17 cellular contexts compared by ENCODE assay signal in the genomic region with DNA sequence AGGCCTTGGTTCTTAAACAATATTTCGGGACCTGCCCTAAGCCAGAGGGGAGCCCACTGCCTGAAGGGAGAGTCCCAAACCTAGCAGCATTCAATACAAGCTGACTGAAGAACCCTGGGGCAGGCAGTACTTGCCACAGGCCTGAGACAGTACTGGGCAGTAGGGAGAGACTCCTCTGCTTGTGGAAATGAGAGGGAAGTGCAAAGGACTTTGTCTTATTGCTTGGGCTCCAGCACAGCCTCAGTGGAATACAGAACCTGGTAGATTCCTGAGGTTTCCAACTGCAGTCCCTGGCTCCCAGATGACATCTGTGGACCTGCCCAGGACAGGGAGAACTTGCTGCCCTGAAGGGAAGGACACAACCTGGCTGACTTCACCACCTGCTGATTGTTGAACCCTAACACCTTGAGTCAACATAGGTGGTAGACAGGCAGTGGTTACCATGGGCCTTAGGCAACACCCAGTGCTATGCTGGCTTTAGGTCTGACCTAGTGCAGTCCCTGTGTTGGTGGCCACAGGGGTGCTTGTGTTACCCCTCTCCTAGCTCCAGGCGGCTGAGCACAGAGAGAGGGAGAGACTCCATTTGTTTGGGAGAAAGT. TPM values are rescaled to one million over a fixed set of nuclear protein-coding genes. Genes with fewer than 3 reads are reported as not detected.
DNase-seq lines count a peak whose midpoint lies in the region; ATAC-seq, FAIRE-seq and TF ChIP-seq lines count a peak whose summit lies in the region.
"Had no signal": no experiment of that assay in that cellular context is flagged by ENCODE, and none has a peak within 500 bp of the region (broad histone marks: within the 10 kb centered on the region; RNA-seq: fewer than 3 reads in every experiment).

No MANE protein-coding gene starts in this region.

- dilution Hi-C loops in endothelial cell of umbilical vein (cut with MboI; ENCODE audit: extremely low pct_ligation_motif_present, low sequenced_read_pairs), result no loop called here

- H3K9me2 ChIP-seq in Loucy (replicated peaks; ENCODE audit: low read depth, low read length), result no peaks in the 10 kb centered on the region

- H3K36me3 Mint-ChIP-seq in Caco-2 (ENCODE audit: insufficient read depth, unreplicated experiment) (no peaks in the 10 kb centered on the region), nephron progenitor cell (ENCODE audit: low read depth) (peaks cover 10% of the 10 kb centered on the region)
- peaks cover 17% of the 10 kb centered on the region for H3K36me3 Mint-ChIP-seq in activated naive CD4-positive, alpha-beta T cell treated with anti-CD3 and anti-CD28 coated beads, Interleukin-2, amount 10 ng/mL, durations not matched to agents 7 days and 5 days

- H3K27ac Mint-ChIP-seq in Caco-2 (ENCODE audit: unreplicated experiment) (peak overlapping the region; percentile 94), nephron progenitor cell (peak overlapping the region; percentile 73)
- no peak overlapping the region for H3K27ac Mint-ChIP-seq in activated naive CD4-positive, alpha-beta T cell treated with anti-CD3 and anti-CD28 coated beads, Interleukin-2, amount 10 ng/mL, durations not matched to agents 7 days and 5 days
- H3K27ac Mint-ChIP-seq: activated CD4-positive, alpha-beta T cell treated with anti-CD3 and anti-CD28 coated beads, Interleukin-2, amount 10 ng/mL, durations not matched to agents 7 days and 5 days; activated naive CD4-positive, alpha-beta T cell treated with anti-CD3 and anti-CD28 coated beads for 36 hours; stimulated activated naive CD8-positive, alpha-beta T cell treated with anti-CD3 and anti-CD28 coated beads, Interleukin-15, Interleukin-2, amounts not matched to agents 100 ng/mL and 50 ng/mL, for 24 hours had no signal

- ATAC-seq in right cardiac atrium, result no peak

- intact Hi-C loops in Caco-2 (cut with micrococcal nuclease; ENCODE audit: unreplicated experiment) (no loop called here), endothelial cell of umbilical vein (cut with micrococcal nuclease) (loop anchor here (2.0 kb wide), 1 partner anchor 74 kb away; no protein-coding TSS in a partner anchor), right cardiac atrium (cut with DNase I) (no loop called here)

- DNase-seq in Caco-2 (peak in 1 of 2 experiments; percentile 35), endothelial cell of umbilical vein (ENCODE audit: low read depth, low spot score) (no peak), nephron progenitor cell (no peak), right cardiac atrium (no peak), NCI-H1436 (lab: John Stamatoyannopoulos, UW) (no peak)
- DNase-seq in activated naive CD4-positive, alpha-beta T cell treated with anti-CD3 and anti-CD28 coated beads, Interleukin-2, amount 10 ng/mL, durations not matched to agents 7 days and 5 days, result no peak
- DNase-seq in central memory CD4-positive, alpha-beta T cell, result no peak
- DNase-seq: activated CD4-positive, alpha-beta T cell treated with anti-CD3 and anti-CD28 coated beads, Interleukin-2, amount 10 ng/mL, durations not matched to agents 7 days and 5 days; activated naive CD4-positive, alpha-beta T cell treated with anti-CD3 and anti-CD28 coated beads for 36 hours; activated T-cell treated with anti-CD3 and anti-CD28 coated beads for 4 hours; NCI-H1930; NCI-H510A had no signal

- FAIRE-seq in endothelial cell of umbilical vein (lab: Jason Lieb, UNC), result no peak
- FAIRE-seq: GM12878 had no signal

- H3K9me1 ChIP-seq in endothelial cell of umbilical vein (replicated peaks; ENCODE audit: control insufficient read depth, extremely low read depth, insufficient read depth, low read length), result no peaks in the 10 kb centered on the region

- BruUV-seq in Caco-2 (replicated peaks; lab: Mats Ljungman, UMichigan) (no TSS peak), endothelial cell of umbilical vein (replicated peaks; lab: Mats Ljungman, UMichigan) (no TSS peak)

- H3K4me3 ChIP-seq in Caco-2 (ENCODE audit: low read depth, low read length) (no peak overlapping the region), Loucy (ENCODE audit: low read length, poor library complexity, severe bottlenecking) (no peak overlapping the region), endothelial cell of umbilical vein (replicated peaks in 1 of 3; ENCODE audit: insufficient read depth in 1 of 3, low read depth in 1 of 3, low read length in 3 of 3) (no peak overlapping the region), right cardiac atrium (ENCODE audit: low read length) (no peak overlapping the region)
- H3K4me3 ChIP-seq: GM12878, MG63, prostate gland had no signal

- H3K9ac ChIP-seq in Loucy (ENCODE audit: low read depth, low read length, poor library complexity, severe bottlenecking) (no peak overlapping the region), endothelial cell of umbilical vein (replicated peaks; ENCODE audit: extremely low read depth, insufficient read depth, low read length) (no peak overlapping the region)

- no peaks in the 10 kb centered on the region for H3F3A ChIP-seq in Loucy (ENCODE audit: low read depth)

- H3K27me3 Mint-ChIP-seq in Caco-2 (ENCODE audit: insufficient read depth, unreplicated experiment) (no peaks in the 10 kb centered on the region), nephron progenitor cell (ENCODE audit: low read depth, poor library complexity) (peaks cover 9% of the 10 kb centered on the region)
- H3K27me3 Mint-ChIP-seq in activated naive CD4-positive, alpha-beta T cell treated with anti-CD3 and anti-CD28 coated beads, Interleukin-2, amount 10 ng/mL, durations not matched to agents 7 days and 5 days, result peaks cover 19% of the 10 kb centered on the region

- H3K4me1 Mint-ChIP-seq in Caco-2 (ENCODE audit: low read depth, unreplicated experiment), result peaks cover 23% of the 10 kb centered on the region
- peaks cover 12% of the 10 kb centered on the region for H3K4me1 Mint-ChIP-seq in nephron progenitor cell
- H3K4me1 Mint-ChIP-seq in activated naive CD4-positive, alpha-beta T cell treated with anti-CD3 and anti-CD28 coated beads, Interleukin-2, amount 10 ng/mL, durations not matched to agents 7 days and 5 days, result peaks cover 20% of the 10 kb centered on the region

- H3K4me2 ChIP-seq in Loucy (ENCODE audit: low read depth, low read length, poor library complexity, severe bottlenecking), result no peak overlapping the region
- no peak overlapping the region for H3K4me2 ChIP-seq in endothelial cell of umbilical vein (ENCODE audit: insufficient read depth, low read length)

- peaks cover 12% of the 10 kb centered on the region for H3K9me3 Mint-ChIP-seq in Caco-2 (ENCODE audit: unreplicated experiment)
- H3K9me3 Mint-ChIP-seq in nephron progenitor cell, result peaks cover 29% of the 10 kb centered on the region
- peaks cover 8% of the 10 kb centered on the region for H3K9me3 Mint-ChIP-seq in activated naive CD4-positive, alpha-beta T cell treated with anti-CD3 and anti-CD28 coated beads, Interleukin-2, amount 10 ng/mL, durations not matched to agents 7 days and 5 days
- H3K9me3 Mint-ChIP-seq: stimulated activated naive CD8-positive, alpha-beta T cell treated with anti-CD3 and anti-CD28 coated beads, Interleukin-15, Interleukin-2, amounts not matched to agents 100 ng/mL and 50 ng/mL, for 24 hours had no signal

- peak overlapping the region; percentile 48; the same call in 1 of the 2 replicates for H2AFZ ChIP-seq in Loucy (ENCODE audit: low read length)
- peak overlapping the region; percentile 10 for H2AFZ ChIP-seq in endothelial cell of umbilical vein (ENCODE audit: low read depth, low read length)

- H3K9me3 ChIP-seq in Caco-2 (0 out of 2 replicates have a peak, but pooled peaks cover 4% of the 10 kb centered on the region), Loucy (ENCODE audit: insufficient read depth, low read depth, low read length) (no peaks in the 10 kb centered on the region), endothelial cell of umbilical vein (replicated peaks; ENCODE audit: control insufficient read depth, insufficient read depth, low read length) (no peaks in the 10 kb centered on the region), right cardiac atrium (ENCODE audit: control insufficient read depth, low read length) (no peaks in the 10 kb centered on the region)
- H3K9me3 ChIP-seq: MG63, prostate gland had no signal

- TF ChIP-seq POLR2A in endothelial cell of umbilical vein (IDR thresholded peaks at IDR 0.05; ENCODE audit: low read depth, low read length), result no peak

- WGBS in right cardiac atrium, result 72% methylated on average over 2 of the region's 2 CpGs

- H4K20me1 ChIP-seq in Loucy (ENCODE audit: insufficient read depth, low read length, poor library complexity, severe bottlenecking) (no peaks in the 10 kb centered on the region), endothelial cell of umbilical vein (replicated peaks; ENCODE audit: control insufficient read depth, extremely low read depth, insufficient read depth, low read length) (no peaks in the 10 kb centered on the region)

- CTCF ChIA-PET in Caco-2 (lab: Charles Lee), result no interaction called here
- CTCF ChIA-PET in endothelial cell of umbilical vein (lab: Charles Lee), result interaction anchor here (0.8 to 2.3 kb wide), 3 partner anchors 20 to 146 kb away, joined by 3 to 7 read pairs (median 5); no protein-coding TSS in a partner anchor
- CTCF ChIA-PET in activated naive CD4-positive, alpha-beta T cell treated with anti-CD3 and anti-CD28 coated beads, Interleukin-2, amount 10 ng/mL, durations not matched to agents 7 days and 5 days (lab: Charles Lee), result interaction anchor here (1.3 kb wide), 1 partner anchor 33 kb away, joined by 3 read pairs; no protein-coding TSS in a partner anchor

- TF ChIP-seq CTCF in Caco-2 (IDR thresholded peaks at IDR 0.05; ENCODE audit: insufficient read depth in 1 of 2, low read depth in 1 of 2, low read length in 1 of 2, severe bottlenecking in 1 of 2, unreplicated experiment in 1 of 2) (no peak), Loucy (conservative IDR thresholded peaks at IDR 0.05; ENCODE audit: low read length) (no peak), endothelial cell of umbilical vein (IDR thresholded peaks at IDR 0.05; ENCODE audit: extremely low read depth in 1 of 2, insufficient read depth in 1 of 2, low read depth in 1 of 2, low read length in 2 of 2) (no peak), nephron progenitor cell (IDR thresholded peaks at IDR 0.05) (no peak)

- H3K4me1 ChIP-seq in Caco-2, result peaks cover 19% of the 10 kb centered on the region
- H3K4me1 ChIP-seq in Loucy (ENCODE audit: insufficient read depth, low read length, poor library complexity, severe bottlenecking), result peaks cover 11% of the 10 kb centered on the region
- peaks cover 2% of the 10 kb centered on the region for H3K4me1 ChIP-seq in endothelial cell of umbilical vein (ENCODE audit: control insufficient read depth, extremely low read depth, insufficient read depth, low read length)
- H3K4me1 ChIP-seq in right cardiac atrium (ENCODE audit: control insufficient read depth, insufficient read depth, low read length), result no peaks in the 10 kb centered on the region
- H3K4me1 ChIP-seq: prostate gland had no signal

- no peaks in the 10 kb centered on the region for H3K36me3 ChIP-seq in Caco-2 (ENCODE audit: control insufficient read depth, insufficient read depth, low read length)
- H3K36me3 ChIP-seq in Loucy (ENCODE audit: insufficient read depth, low read length), result no peaks in the 10 kb centered on the region
- H3K36me3 ChIP-seq in endothelial cell of umbilical vein (ENCODE audit: control insufficient read depth in 2 of 2, extremely low read depth in 1 of 2, insufficient read depth in 2 of 2, low read length in 2 of 2), result no peaks in the 10 kb centered on the region
- H3K36me3 ChIP-seq: MG63, prostate gland had no signal

- H3K4me3 Mint-ChIP-seq in Caco-2 (ENCODE audit: unreplicated experiment) (no peak overlapping the region), nephron progenitor cell (no peak overlapping the region)
- no peak overlapping the region for H3K4me3 Mint-ChIP-seq in activated naive CD4-positive, alpha-beta T cell treated with anti-CD3 and anti-CD28 coated beads, Interleukin-2, amount 10 ng/mL, durations not matched to agents 7 days and 5 days
- H3K4me3 Mint-ChIP-seq: activated CD4-positive, alpha-beta T cell treated with anti-CD3 and anti-CD28 coated beads, Interleukin-2, amount 10 ng/mL, durations not matched to agents 7 days and 5 days; activated naive CD4-positive, alpha-beta T cell treated with anti-CD3 and anti-CD28 coated beads for 36 hours; stimulated activated naive CD8-positive, alpha-beta T cell treated with anti-CD3 and anti-CD28 coated beads, Interleukin-15, Interleukin-2, amounts not matched to agents 100 ng/mL and 50 ng/mL, for 24 hours had no signal

- POLR2A ChIA-PET in Caco-2 (lab: Charles Lee), result no interaction called here
- POLR2A ChIA-PET in endothelial cell of umbilical vein (lab: Charles Lee), result no interaction called here

- H3K27ac ChIP-seq in endothelial cell of umbilical vein (ENCODE audit: insufficient read depth, low read depth, low read length), result no peak overlapping the region
- no peak overlapping the region for H3K27ac ChIP-seq in right cardiac atrium (ENCODE audit: low read length)
- H3K27ac ChIP-seq: prostate gland had no signal

- H3K27me3 ChIP-seq in Caco-2 (replicated peaks; ENCODE audit: control insufficient read depth, insufficient read depth, low read length) (no peaks in the 10 kb centered on the region), Loucy (ENCODE audit: insufficient read depth, low read length, poor library complexity, severe bottlenecking) (no peaks in the 10 kb centered on the region), endothelial cell of umbilical vein (ENCODE audit: control insufficient read depth in 2 of 2, insufficient read depth in 2 of 2, low read length in 2 of 2) (no peaks in the 10 kb centered on the region), right cardiac atrium (ENCODE audit: control insufficient read depth, insufficient read depth) (no peaks in the 10 kb centered on the region)
- H3K27me3 ChIP-seq: MG63 had no signal

- no peaks in the 10 kb centered on the region for H3K79me2 ChIP-seq in Loucy (ENCODE audit: insufficient read depth, low read length)
- H3K79me2 ChIP-seq in endothelial cell of umbilical vein (ENCODE audit: control insufficient read depth, insufficient read depth, low read length), result no peaks in the 10 kb centered on the region

RNA-seq across cellular contexts. Expression of a gene that starts 20.3 kb away (rescaled TPM):
- total RNA-seq in Caco-2 (2022) (23.7 and 26.0 TPM in 2 replicates), endothelial cell of umbilical vein (5.0 and 6.4 TPM in 2 replicates), right cardiac atrium (1 to 10 TPM; 1.6 to 4.0 (median 2.1) TPM)
- polyA plus RNA-seq in endothelial cell of umbilical vein (2.9 and 3.4 TPM in 2 replicates), right cardiac atrium (0.97 TPM)
- 1.9 and 2.4 TPM in 2 replicates for polyA plus RNA-seq in endothelial cell of umbilical vein (2011; cell fraction: cytosol; rRNA removed)
- 1.9 and 2.0 TPM in 2 replicates for polyA plus RNA-seq in endothelial cell of umbilical vein (2011; cell fraction: nucleus; rRNA removed)
- polyA plus RNA-seq in endothelial cell of umbilical vein (2012), result 1.1 and 1.5 TPM in 2 replicates
- polyA minus RNA-seq in endothelial cell of umbilical vein, result 4.6 and 5.2 TPM in 2 replicates
- 3.2 TPM for polyA minus RNA-seq in endothelial cell of umbilical vein (2011; cell fraction: cytosol; rRNA and poly(A)+ RNA removed)
- 2.3 and 3.4 TPM in 2 replicates for polyA minus RNA-seq in endothelial cell of umbilical vein (2011; cell fraction: nucleus; rRNA and poly(A)+ RNA removed)
